8 cellular contexts compared by ENCODE assay signal in genomic region chr18:9707381-9708056, GRCh38. TPM values are rescaled to one million over a fixed set of nuclear protein-coding genes. Genes with fewer than 3 reads are reported as not detected.
DNase-seq lines count a peak whose midpoint lies in the region; ATAC-seq and TF ChIP-seq lines count a peak whose summit lies in the region.

No MANE protein-coding gene starts in this region.

- H4K20me1 ChIP-seq in mammary epithelial cell (ENCODE audit: insufficient read depth, low read length) = no peaks in the 10 kb centered on the region

- TF ChIP-seq EP300 in tibial nerve (IDR thresholded peaks at IDR 0.05) = peak in 1 of 2 donors; percentile 7

- 32% methylated on average over 26 of the region's 31 CpGs for WGBS in mammary epithelial cell (ENCODE audit: low coverage, missing lambda C conversion rate)
- 16 to 41% methylated on average over 23 to 27 of the region's 31 CpGs for WGBS in lower leg skin, 2 donors
- 14 to 16% methylated on average over 18 to 31 of the region's 31 CpGs for WGBS in tibial nerve, 2 donors

- TF ChIP-seq CTCF in BE2C (IDR thresholded peaks at IDR 0.05; ENCODE audit: low read depth, low read length) = no peak
- no peak for TF ChIP-seq CTCF in mammary epithelial cell (conservative IDR thresholded peaks at IDR 0.05 in 1 of 2, IDR thresholded peaks at IDR 0.05 in 1 of 2; ENCODE audit: extremely low read depth in 1 of 2, insufficient read depth in 1 of 2, low read depth in 1 of 2, low read length in 2 of 2)
- TF ChIP-seq CTCF in lower leg skin (IDR thresholded peaks at IDR 0.05) = no peak
- TF ChIP-seq CTCF in tibial nerve (IDR thresholded peaks at IDR 0.05) = no peak

- H3K9me3 ChIP-seq in BE2C (no peaks in the 10 kb centered on the region), mammary epithelial cell (replicated peaks; ENCODE audit: insufficient read depth, low read length) (no peaks in the 10 kb centered on the region), tibial nerve (no peaks in the 10 kb centered on the region)

- peak overlapping the region; percentile 15 for H3K27ac ChIP-seq in mammary epithelial cell (ENCODE audit: insufficient read depth, low read depth, low read length)
- peak overlapping the region; percentile 77 to 99 (median 92) for H3K27ac ChIP-seq in tibial nerve

- peaks cover 28% of the 10 kb centered on the region for H3K79me2 ChIP-seq in mammary epithelial cell (ENCODE audit: insufficient read depth, low read length)

- H3K4me1 ChIP-seq in BE2C (no peaks in the 10 kb centered on the region), mammary epithelial cell (ENCODE audit: insufficient read depth, low read length) (peaks cover 25% of the 10 kb centered on the region), tibial nerve (peaks cover 0 to 32% (median 8%) of the 10 kb centered on the region in 4 donors)

- H3K4me3 ChIP-seq in BE2C (ENCODE audit: low read depth, low read length) (peak overlapping the region; percentile 14; the same call in 1 of the 2 replicates), mammary epithelial cell (replicated peaks in 1 of 3; ENCODE audit: insufficient read depth in 1 of 3, low read depth in 2 of 3, low read length in 3 of 3) (peak overlapping the region; percentile 7 to 83 (median 80)), lower leg skin (ENCODE audit: low read depth, poor library complexity, severe bottlenecking) (peak overlapping the region; percentile 68), tibial nerve (peak overlapping the region; percentile 53 to 90 (median 86))

- peak overlapping the region; percentile 93 for H3K4me2 ChIP-seq in mammary epithelial cell (ENCODE audit: insufficient read depth, low read depth, low read length)

- TF ChIP-seq POLR2A in lower leg skin (IDR thresholded peaks at IDR 0.05) (peak in 1 of 2 donors; percentile 3), tibial nerve (IDR thresholded peaks at IDR 0.05) (no peak)

- H2AFZ ChIP-seq in mammary epithelial cell (ENCODE audit: low read depth, low read length) = peak overlapping the region; percentile 92

- intact Hi-C loops in mammary epithelial cell (cut with micrococcal nuclease) (no loop called here), lower leg skin (cut with DNase I; ENCODE audit: low total_unique reads) (no loop called here)

- no peaks in the 10 kb centered on the region for H3K27me3 ChIP-seq in BE2C
- H3K27me3 ChIP-seq in mammary epithelial cell (ENCODE audit: insufficient read depth, low read length) = no peaks in the 10 kb centered on the region
- H3K27me3 ChIP-seq in tibial nerve = no peaks in the 10 kb centered on the region

- DNase-seq in BE2C (no peak), mammary epithelial cell (no peak), lower leg skin (ENCODE audit: low spot score in 2 of 2) (peak in 1 of 2 donors; percentile 86), tibial nerve (ENCODE audit: low spot score in 2 of 2) (no peak), NCI-H2107 (lab: John Stamatoyannopoulos, UW) (no peak), SIG-M5 (lab: John Stamatoyannopoulos, UW) (no peak)

- ATAC-seq in HG02970 (IDR thresholded peaks at IDR 0.05; ENCODE audit: low FRiP score, unreplicated experiment) = peak; percentile 1
- no peak for ATAC-seq in HG02852 (IDR thresholded peaks at IDR 0.05; ENCODE audit: unreplicated experiment)

- peak overlapping the region; percentile 36 for H3K9ac ChIP-seq in mammary epithelial cell (ENCODE audit: insufficient read depth, low read length)

- CTCF ChIA-PET in mammary epithelial cell (lab: Charles Lee; ENCODE audit: low non-redundant PET) = interaction anchor here (0.6 kb wide), 1 partner anchor 35 kb away, joined by 3 read pairs; no protein-coding TSS in a partner anchor

- in situ Hi-C loops in mammary epithelial cell (cut with MboI; ENCODE audit: low sequenced_read_pairs in 2 of 2) = no loop called here

- dilution Hi-C loops in mammary epithelial cell (cut with HindIII; ENCODE audit: low sequenced_read_pairs) = no loop called here

- TSS peak; percentile 49 for BruUV-seq in mammary epithelial cell (replicated peaks; lab: Mats Ljungman, UMichigan)

- no peaks in the 10 kb centered on the region for H3K36me3 ChIP-seq in BE2C
- H3K36me3 ChIP-seq in mammary epithelial cell (ENCODE audit: insufficient read depth, low read length) = no peaks in the 10 kb centered on the region
- no peaks in the 10 kb centered on the region for H3K36me3 ChIP-seq in tibial nerve

RNA-seq across cellular contexts. Expression of gene RAB31, which starts 0.6 kb away (rescaled TPM):
- 2.4 TPM for polyA plus RNA-seq in BE2C (2012; ENCODE audit: insufficient read depth, insufficient read length, low read depth)
- 10 to 100 TPM; 12.3 to 34.6 TPM for total RNA-seq in mammary epithelial cell
- 22.6 TPM for polyA plus RNA-seq in mammary epithelial cell
- 78.6 TPM for polyA minus RNA-seq in mammary epithelial cell
- 10 to 100 TPM; 12.2 to 22.0 (median 15.6) TPM for total RNA-seq in lower leg skin
- total RNA-seq in tibial nerve = 10 to 100 TPM; 27.1 to 54.4 (median 44.3) TPM

Comparison
In these comparisons a context has a peak if more than half of its experiments do, and no peak if none do; other contexts are left out.
1. H3K4me3 ChIP-seq: peak in every context shown above with its lines; median percentile 86 in tibial nerve; 80 in mammary epithelial cell; 68 in lower leg skin; 14 in BE2C.